Comparison of ENCODE assay signal across 33 cellular contexts in the genomic region with DNA sequence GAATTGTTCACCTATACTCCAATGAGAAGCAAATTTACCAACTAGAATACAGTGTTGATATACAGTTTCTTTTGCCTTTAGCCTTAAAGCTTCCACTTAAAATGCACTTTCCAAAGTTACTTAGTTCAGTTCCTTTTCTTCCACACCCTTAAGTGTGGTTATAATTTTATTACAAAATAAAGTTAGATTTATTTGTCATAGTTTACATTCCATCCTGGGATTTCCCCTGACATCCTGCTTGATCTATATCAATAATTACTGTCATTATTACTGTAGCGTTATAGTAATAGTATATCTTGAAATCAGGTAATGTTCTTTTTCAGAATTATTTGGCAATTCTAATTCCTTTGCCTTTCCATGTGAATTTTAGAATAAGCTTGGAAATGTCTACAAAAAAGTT.
"Had no signal": no experiment of that assay in that cellular context is flagged by ENCODE, and none has a peak within 500 bp of the region (broad histone marks: within the 10 kb centered on the region; RNA-seq: fewer than 3 reads in every experiment).

No MANE protein-coding gene starts in this region.

- H3K27ac ChIP-seq: adrenal gland, body of pancreas, brain microvascular endothelial cell, breast epithelium, VCaP had no signal

- ATAC-seq: activated CD8-positive, alpha-beta T cell treated with anti-CD3 and anti-CD28 coated beads for 36 hours; activated naive CD4-positive, alpha-beta T cell treated with anti-CD3 and anti-CD28 coated beads, Interleukin-2, amount 50 U/mL, for 72 hours; activated T-cell treated with anti-CD3 and anti-CD28 coated beads, Interleukin-2, amount 50 U/mL, for 4 hours; activated T-cell treated with anti-CD3 and anti-CD28 coated beads, Interleukin-2, amount 50 U/mL, for 72 hours; activated T-helper 17 cell treated with anti-CD3 and anti-CD28 coated beads, Interleukin-2, amount 50 U/mL, for 72 hours; body of pancreas; T-cell had no signal

- H3K9me3 ChIP-seq: adrenal gland, body of pancreas, breast epithelium had no signal

- H3K4me1 ChIP-seq: adrenal gland, body of pancreas, breast epithelium had no signal

- H3K36me3 Mint-ChIP-seq: activated CD4-positive, alpha-beta memory T cell treated with anti-CD3 and anti-CD28 coated beads for 36 hours; activated naive CD4-positive, alpha-beta T cell treated with anti-CD3 and anti-CD28 coated beads, Interleukin-2, amount 10 ng/mL, durations not matched to agents 7 days and 5 days; activated naive CD8-positive, alpha-beta T cell treated with anti-CD3 and anti-CD28 coated beads for 36 hours; T-cell had no signal

- H3K4me3 Mint-ChIP-seq: activated B cell treated with CpG ODN at 0.5 μM for 24 hours; activated CD4-positive, alpha-beta memory T cell treated with anti-CD3 and anti-CD28 coated beads for 36 hours; activated CD4-positive, alpha-beta T cell treated with anti-CD3 and anti-CD28 coated beads, Interleukin-2, amount 10 ng/mL, durations not matched to agents 24 days and 14 days; activated CD8-positive, alpha-beta T cell treated with anti-CD3 and anti-CD28 coated beads for 36 hours; activated naive CD4-positive, alpha-beta T cell treated with anti-CD3 and anti-CD28 coated beads, Interleukin-2, amount 10 ng/mL, durations not matched to agents 7 days and 5 days; activated naive CD8-positive, alpha-beta T cell treated with anti-CD3 and anti-CD28 coated beads for 36 hours; activated T-cell treated with anti-CD3 and anti-CD28 coated beads, Interleukin-2, amount 50 U/mL, for 4 hours; activated T-cell treated with anti-CD3 and anti-CD28 coated beads, Interleukin-2, amount 50 U/mL, for 72 hours; activated T-helper 1 cell treated with anti-CD3 and anti-CD28 coated beads, Interleukin-12 subunit alpha, Interleukin-12 subunit beta, Interleukin-2, Interleukin-4 antibody, amounts not matched to agents 30 ng/mL and 10 ng/mL and 1 ng/mL, durations not matched to agents 14 hours and 24 hours and 36 hours; activated T-helper 17 cell treated with anti-CD3 and anti-CD28 coated beads, Interleukin-2, amount 50 U/mL, for 72 hours; T-cell; T-helper 2 cell treated with Interferon-gamma antibody and Interleukin-4, amounts not matched to agents 5 μg/mL and 100 μg/mL, for 36 hours had no signal

- H3K4me1 Mint-ChIP-seq: activated CD4-positive, alpha-beta T cell treated with anti-CD3 and anti-CD28 coated beads, Interleukin-2, amount 10 ng/mL, durations not matched to agents 24 days and 14 days; activated T-helper 17 cell treated with anti-CD3 and anti-CD28 coated beads, Interleukin-2, amount 50 U/mL, for 72 hours had no signal

- H3K4me3 ChIP-seq: adrenal gland, body of pancreas, breast epithelium had no signal

- H3K9me3 Mint-ChIP-seq: activated CD4-positive, alpha-beta memory T cell treated with anti-CD3 and anti-CD28 coated beads for 36 hours; activated CD8-positive, alpha-beta T cell treated with anti-CD3 and anti-CD28 coated beads for 36 hours; activated naive CD4-positive, alpha-beta T cell treated with anti-CD3 and anti-CD28 coated beads, Interleukin-2, amount 10 ng/mL, durations not matched to agents 7 days and 5 days; activated naive CD4-positive, alpha-beta T cell treated with anti-CD3 and anti-CD28 coated beads, Interleukin-2, amount 50 U/mL, for 72 hours; activated T-cell treated with anti-CD3 and anti-CD28 coated beads, Interleukin-2, amount 50 U/mL, for 72 hours; T-helper 2 cell treated with Interferon-gamma antibody and Interleukin-4, amounts not matched to agents 5 μg/mL and 100 μg/mL, for 36 hours had no signal

- H3K27me3 Mint-ChIP-seq: activated CD8-positive, alpha-beta T cell treated with anti-CD3 and anti-CD28 coated beads for 36 hours; activated naive CD8-positive, alpha-beta T cell treated with anti-CD3 and anti-CD28 coated beads for 36 hours had no signal

- H3K27me3 ChIP-seq: adrenal gland, body of pancreas, brain microvascular endothelial cell, breast epithelium had no signal

- H3K36me3 ChIP-seq: adrenal gland, brain microvascular endothelial cell, breast epithelium had no signal

- DNase-seq: activated B cell treated with CpG ODN at 0.5 μM for 24 hours; activated CD4-positive, alpha-beta memory T cell treated with anti-CD3 and anti-CD28 coated beads for 36 hours; activated CD4-positive, alpha-beta T cell treated with anti-CD3 and anti-CD28 coated beads for 4 hours; activated CD4-positive, alpha-beta T cell treated with anti-CD3 and anti-CD28 coated beads, Interleukin-2, amount 10 ng/mL, durations not matched to agents 24 days and 14 days; activated CD4-positive, alpha-beta T cell treated with anti-CD3 and anti-CD28 coated beads, Interleukin-2, amount 50 U/mL, for 1 hour; activated CD4-positive, alpha-beta T cell treated with anti-CD3 and anti-CD28 coated beads, Interleukin-2, amount 50 U/mL, for 4 hours; activated CD4-positive, CD25-positive, alpha-beta regulatory T cell treated with anti-CD3 and anti-CD28 coated beads, Interleukin-2, amount 50 U/mL, for 72 hours; activated CD8-positive, alpha-beta memory T cell treated with anti-CD3 and anti-CD28 coated beads, Interleukin-2, amount 50 U/mL, for 4 hours; activated CD8-positive, alpha-beta T cell treated with anti-CD3 and anti-CD28 coated beads for 36 hours; activated effector memory CD4-positive, alpha-beta T cell treated with anti-CD3 and anti-CD28 coated beads, Interleukin-2, amount 50 U/mL, for 16 hours; activated gamma-delta T cell treated with Interleukin-2 at 50 U/mL for 16 hours; activated naive CD4-positive, alpha-beta T cell; activated naive CD4-positive, alpha-beta T cell treated with anti-CD3 and anti-CD28 coated beads, Interleukin-2, amount 10 ng/mL, durations not matched to agents 7 days and 5 days; activated naive CD8-positive, alpha-beta T cell treated with anti-CD3 and anti-CD28 coated beads for 36 hours; activated T-cell treated with anti-CD3 and anti-CD28 coated beads for 4 hours; activated T-cell treated with anti-CD3 and anti-CD28 coated beads, Interleukin-2, amount 50 U/mL, for 1 hour; activated T-cell treated with anti-CD3 and anti-CD28 coated beads, Interleukin-2, amount 50 U/mL, for 4 hours; activated T-cell treated with anti-CD3 and anti-CD28 coated beads, Interleukin-2, amount 50 U/mL, for 72 hours; adrenal gland; amniotic stem cell; aorta; body of pancreas; brain microvascular endothelial cell; central memory CD4-positive, alpha-beta T cell; T-cell; T-helper 2 cell; T-helper 9 cell had no signal

- H3K27ac Mint-ChIP-seq: activated B cell treated with CpG ODN at 0.5 μM for 24 hours; activated CD4-positive, alpha-beta memory T cell treated with anti-CD3 and anti-CD28 coated beads for 36 hours; activated CD4-positive, alpha-beta T cell treated with anti-CD3 and anti-CD28 coated beads, Interleukin-2, amount 10 ng/mL, durations not matched to agents 24 days and 14 days; activated CD8-positive, alpha-beta T cell treated with anti-CD3 and anti-CD28 coated beads for 36 hours; activated naive CD4-positive, alpha-beta T cell treated with anti-CD3 and anti-CD28 coated beads, Interleukin-2, amount 10 ng/mL, durations not matched to agents 7 days and 5 days; activated naive CD4-positive, alpha-beta T cell treated with anti-CD3 and anti-CD28 coated beads, Interleukin-2, amount 50 U/mL, for 72 hours; activated naive CD8-positive, alpha-beta T cell treated with anti-CD3 and anti-CD28 coated beads for 36 hours; activated T-cell treated with anti-CD3 and anti-CD28 coated beads, Interleukin-2, amount 50 U/mL, for 72 hours; activated T-helper 1 cell treated with anti-CD3 and anti-CD28 coated beads, Interleukin-12 subunit alpha, Interleukin-12 subunit beta, Interleukin-2, Interleukin-4 antibody, amounts not matched to agents 30 ng/mL and 10 ng/mL and 1 ng/mL, durations not matched to agents 14 hours and 24 hours and 36 hours; activated T-helper 17 cell treated with anti-CD3 and anti-CD28 coated beads, Interleukin-2, amount 50 U/mL, for 72 hours; T-cell; T-helper 2 cell treated with Interferon-gamma antibody and Interleukin-4, amounts not matched to agents 5 μg/mL and 100 μg/mL, for 36 hours had no signal
